ENCODE assay signal across 8 cellular contexts in genomic region chr19:41299755-41300089, GRCh38. TPM values are rescaled to one million over a fixed set of nuclear protein-coding genes. Genes with fewer than 3 reads are reported as not detected.
DNase-seq lines count a peak whose midpoint lies in the region; ATAC-seq and TF ChIP-seq lines count a peak whose summit lies in the region.

No MANE protein-coding gene starts in this region.

- peaks cover 68% of the 10 kb centered on the region for H3K36me3 ChIP-seq in right atrium auricular region

- ATAC-seq in HG03378 (IDR thresholded peaks at IDR 0.05; ENCODE audit: unreplicated experiment), result no peak

- H3K27me3 ChIP-seq in right atrium auricular region, result no peaks in the 10 kb centered on the region

- H3K4me3 Mint-ChIP-seq in activated CD4-positive, alpha-beta T cell treated with anti-CD3 and anti-CD28 coated beads, Interleukin-2, amount 10 ng/mL, durations not matched to agents 24 days and 14 days, result no peak overlapping the region

- H3K27me3 Mint-ChIP-seq in activated CD4-positive, alpha-beta T cell treated with anti-CD3 and anti-CD28 coated beads, Interleukin-2, amount 10 ng/mL, durations not matched to agents 24 days and 14 days, result no peaks in the 10 kb centered on the region

- H3K27ac ChIP-seq in right atrium auricular region, result peak overlapping the region; percentile 90 to 95

- no peak for TF ChIP-seq CTCF in right atrium auricular region (IDR thresholded peaks at IDR 0.05)

- H3K4me1 ChIP-seq in right atrium auricular region, result peaks cover 0 to 72% of the 10 kb centered on the region in 2 donors

- intact Hi-C loops in activated CD4-positive, alpha-beta T cell treated with anti-CD3 and anti-CD28 coated beads, Interleukin-2, amount 10 ng/mL, durations not matched to agents 24 days and 14 days (cut with micrococcal nuclease), result no loop called here

- H3K4me3 ChIP-seq in right atrium auricular region, result no peak overlapping the region

- no peaks in the 10 kb centered on the region for H3K9me3 Mint-ChIP-seq in activated CD4-positive, alpha-beta T cell treated with anti-CD3 and anti-CD28 coated beads, Interleukin-2, amount 10 ng/mL, durations not matched to agents 24 days and 14 days

- no peaks in the 10 kb centered on the region for H3K9me3 ChIP-seq in right atrium auricular region

- peaks cover 88% of the 10 kb centered on the region for H3K36me3 Mint-ChIP-seq in activated CD4-positive, alpha-beta T cell treated with anti-CD3 and anti-CD28 coated beads, Interleukin-2, amount 10 ng/mL, durations not matched to agents 24 days and 14 days (ENCODE audit: low read depth)

- peak; percentile 70 for DNase-seq in activated CD4-positive, alpha-beta T cell treated with anti-CD3 and anti-CD28 coated beads, Interleukin-2, amount 10 ng/mL, durations not matched to agents 24 days and 14 days
- no peak for DNase-seq in activated CD4-positive, alpha-beta T cell treated with anti-CD3 and anti-CD28 coated beads for 4 hours
- DNase-seq in activated naive CD4-positive, alpha-beta T cell treated with anti-CD3 and anti-CD28 coated beads, Interleukin-2, amount 50 U/mL, for 16 hours, result peak; percentile 40
- DNase-seq in right atrium auricular region (ENCODE audit: low spot score), result peak; percentile 87
- DNase-seq in stromal cell of bone marrow (ENCODE audit: low read depth), result peak; percentile 72
- no peak for DNase-seq in iPS-NIHi7 (ENCODE audit: extremely low spot score)
- no peak for DNase-seq in activated CD4-positive, CD25-positive, alpha-beta regulatory T cell treated with anti-CD3 and anti-CD28 coated beads, Interleukin-2, amount 50 U/mL, for 72 hours

- H3K4me1 Mint-ChIP-seq in activated CD4-positive, alpha-beta T cell treated with anti-CD3 and anti-CD28 coated beads, Interleukin-2, amount 10 ng/mL, durations not matched to agents 24 days and 14 days, result peaks cover 78% of the 10 kb centered on the region

- peak overlapping the region; percentile 67 for H3K27ac Mint-ChIP-seq in activated CD4-positive, alpha-beta T cell treated with anti-CD3 and anti-CD28 coated beads, Interleukin-2, amount 10 ng/mL, durations not matched to agents 24 days and 14 days

RNA-seq across cellular contexts. Expression of gene CCDC97, which starts 10.2 kb away (rescaled TPM):
- total RNA-seq in activated CD4-positive, alpha-beta T cell treated with anti-CD3 and anti-CD28 coated beads, Interleukin-2, amount 10 ng/mL, durations not matched to agents 24 days and 14 days, result 30.4 and 30.7 TPM in 2 replicates
- total RNA-seq in right atrium auricular region, result 10 to 100 TPM in 1 of 2 donors, 1 to 10 TPM in 1; 8.1 to 16.2 TPM

RNA-seq across cellular contexts. Expression of gene HNRNPUL1, which starts 35.5 kb away (rescaled TPM):
- total RNA-seq in activated CD4-positive, alpha-beta T cell treated with anti-CD3 and anti-CD28 coated beads, Interleukin-2, amount 10 ng/mL, durations not matched to agents 24 days and 14 days, result 256 and 258 TPM in 2 replicates
- total RNA-seq in right atrium auricular region, result 100 to 1,000 TPM in 1 of 2 donors, 10 to 100 TPM in 1; 88.8 to 109 TPM

RNA-seq across cellular contexts. Expression of gene TGFB1, which starts 54.0 kb away (rescaled TPM):
- 125 and 127 TPM in 2 replicates for total RNA-seq in activated CD4-positive, alpha-beta T cell treated with anti-CD3 and anti-CD28 coated beads, Interleukin-2, amount 10 ng/mL, durations not matched to agents 24 days and 14 days
- 10 to 100 TPM; 17.6 to 33.7 TPM for total RNA-seq in right atrium auricular region

Comparison
In these comparisons a context has a peak if more than half of its experiments do, and no peak if none do; other contexts are left out.
1. DNase-seq: peak in activated CD4-positive, alpha-beta T cell treated with anti-CD3 and anti-CD28 coated beads, Interleukin-2, amount 10 ng/mL, durations not matched to agents 24 days and 14 days (single experiment), activated naive CD4-positive, alpha-beta T cell treated with anti-CD3 and anti-CD28 coated beads, Interleukin-2, amount 50 U/mL, for 16 hours (single experiment), right atrium auricular region (single experiment) and stromal cell of bone marrow (single experiment); none in activated CD4-positive, alpha-beta T cell treated with anti-CD3 and anti-CD28 coated beads for 4 hours (0 of 2), iPS-NIHi7 (single experiment) and activated CD4-positive, CD25-positive, alpha-beta regulatory T cell treated with anti-CD3 and anti-CD28 coated beads, Interleukin-2, amount 50 U/mL, for 72 hours (single experiment).